In genomic region chr14:28770574-28770973, GRCh38 we compare ENCODE assay signal across 24 cellular contexts.
DNase-seq lines count a peak whose midpoint lies in the region; ATAC-seq lines count a peak whose summit lies in the region.
"Had no signal": no experiment of that assay in that cellular context is flagged by ENCODE, and none has a peak within 500 bp of the region (broad histone marks: within the 10 kb centered on the region; RNA-seq: fewer than 3 reads in every experiment).

No MANE protein-coding gene starts in this region.

- peaks cover 21% of the 10 kb centered on the region for H3K4me1 ChIP-seq in HAP-1
- H3K4me1 ChIP-seq: BLaER1 treated with 17β-estradiol and CSF1 and Interleukin-3, amounts not matched to agents 10 nM and 100 nM; Caco-2 had no signal

- no peaks in the 10 kb centered on the region for H3K27me3 ChIP-seq in HAP-1 (ENCODE audit: low read depth)
- H3K27me3 ChIP-seq: ovary had no signal

- ATAC-seq in HG03469 (IDR thresholded peaks at IDR 0.05; ENCODE audit: unreplicated experiment), result no peak
- ATAC-seq: activated naive CD8-positive, alpha-beta T cell treated with anti-CD3 and anti-CD28 coated beads, Interleukin-2, amount 50 U/mL, for 24 hours; activated T-cell treated with anti-CD3 and anti-CD28 coated beads, Interleukin-2, amount 50 U/mL, for 4 hours; lower lobe of right lung; natural killer cell treated with Interleukin-12 subunit alpha and Interleukin-12 subunit beta and Interleukin-15 and Interleukin-18, amount 100 ng/mL, for 72 hours had no signal

- H3K36me3 ChIP-seq in HAP-1 (replicated peaks), result no peaks in the 10 kb centered on the region; the same call in 1 of the 2 replicates
- H3K36me3 ChIP-seq: BLaER1 treated with 17β-estradiol and CSF1 and Interleukin-3, amounts not matched to agents 10 nM and 100 nM; lower lobe of right lung; ovary; upper lobe of left lung; WERI-Rb-1 had no signal

- DNase-seq in HAP-1 (ENCODE audit: low spot score in 2 of 2) (peak in 1 of 2 experiments; percentile 85), NCI-H446 treated with DMSO at 0.1 percent for 48 hours (lab: John Stamatoyannopoulos, UW) (peak; percentile 33), caudate nucleus (lab: John Stamatoyannopoulos, UW) (no peak), superior temporal gyrus (ENCODE audit: extremely low spot score) (peak; percentile 30), CD1c-positive myeloid dendritic cell (ENCODE audit: extremely low spot score) (no peak)
- no peak for DNase-seq in activated CD4-positive, alpha-beta T cell treated with anti-CD3 and anti-CD28 coated beads for 4 hours
- DNase-seq: activated CD4-positive, alpha-beta T cell treated with anti-CD3 and anti-CD28 coated beads, Interleukin-2, amount 10 ng/mL, durations not matched to agents 24 days and 14 days; activated gamma-delta T cell treated with Interleukin-2 at 50 U/mL for 16 hours; activated naive CD8-positive, alpha-beta T cell treated with anti-CD3 and anti-CD28 coated beads, Interleukin-2, amount 50 U/mL, for 24 hours; activated T-cell treated with anti-CD3 and anti-CD28 coated beads, Interleukin-2, amount 50 U/mL, for 4 hours; Caco-2; effector CD4-positive, alpha-beta T cell; lower lobe of right lung; NCI-H2081 treated with DMSO at 0.1 percent for 48 hours; NCI-H526; ovary; stimulated activated CD4-positive, alpha-beta T cell treated with anti-CD3 and anti-CD28 coated beads, Interleukin-2, amount 100 ng/mL, for 48 hours; T1000; upper lobe of left lung; WERI-Rb-1 had no signal

- in situ Hi-C loops in HAP-1 (cut with MboI; ENCODE audit: low sequenced_read_pairs), result loop anchor here (25.0 kb wide), 3 partner anchors 1242 to 1667 kb away; no protein-coding TSS in a partner anchor

- no peaks in the 10 kb centered on the region for H3K9me3 ChIP-seq in HAP-1
- H3K9me3 ChIP-seq: Caco-2, lower lobe of right lung had no signal

- peak overlapping the region; percentile 74 for H3K27ac ChIP-seq in caudate nucleus (ENCODE audit: low read depth, low read length)
- H3K27ac ChIP-seq: BLaER1 treated with 17β-estradiol and CSF1 and Interleukin-3, amounts not matched to agents 10 nM and 100 nM; epithelial cell of prostate; lower lobe of right lung; ovary; upper lobe of left lung; WERI-Rb-1 had no signal

- peak overlapping the region; percentile 26 for H3K4me3 ChIP-seq in HAP-1
- H3K4me3 ChIP-seq: BLaER1 treated with 17β-estradiol and CSF1 and Interleukin-3, amounts not matched to agents 10 nM and 100 nM; lower lobe of right lung; ovary; upper lobe of left lung had no signal

Comparison
In these comparisons a context has a peak if more than half of its experiments do, and no peak if none do; other contexts are left out.
1. DNase-seq: peak in NCI-H446 treated with DMSO at 0.1 percent for 48 hours (single experiment) and superior temporal gyrus (single experiment); none in caudate nucleus (0 of 61), activated CD4-positive, alpha-beta T cell treated with anti-CD3 and anti-CD28 coated beads for 4 hours (0 of 2) and CD1c-positive myeloid dendritic cell (single experiment).